ENCODE assay signal across 20 cellular contexts in the genomic region with DNA sequence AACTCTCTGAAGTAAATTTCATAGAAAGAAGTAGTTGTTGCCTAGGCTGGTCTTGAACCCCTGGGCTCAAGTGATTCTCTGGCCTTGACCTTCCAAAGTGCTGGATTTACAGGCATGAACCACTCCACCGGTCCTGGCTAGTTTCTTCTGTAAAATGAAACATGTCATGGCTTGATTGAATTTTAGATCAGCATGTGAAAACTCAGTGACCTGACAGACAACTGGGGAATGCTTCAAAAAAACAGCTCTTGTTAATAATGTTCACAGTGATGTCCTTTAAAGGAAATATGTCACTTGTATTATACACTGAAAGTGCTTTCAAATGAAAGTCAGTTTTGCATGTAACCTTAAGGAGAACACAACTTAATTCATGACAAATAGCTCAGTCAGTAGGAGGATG.
DNase-seq lines count a peak whose midpoint lies in the region; ATAC-seq, FAIRE-seq and TF ChIP-seq lines count a peak whose summit lies in the region.
"Had no signal": no experiment of that assay in that cellular context is flagged by ENCODE, and none has a peak within 500 bp of the region (broad histone marks: within the 10 kb centered on the region; RNA-seq: fewer than 3 reads in every experiment).

No MANE protein-coding gene starts in this region.

- H3K79me2 ChIP-seq in mesendoderm (ENCODE audit: control insufficient read depth, insufficient read depth, low read length) = no peaks in the 10 kb centered on the region
- H3K79me2 ChIP-seq in Karpas-422 (ENCODE audit: low read length) = no peaks in the 10 kb centered on the region

- TF ChIP-seq CTCF in bronchial epithelial cell (IDR thresholded peaks at IDR 0.05; ENCODE audit: insufficient read depth, low read length, severe bottlenecking) (no peak), lower lobe of right lung (IDR thresholded peaks at IDR 0.05) (no peak)

- no peak overlapping the region for H3K4me3 ChIP-seq in bronchial epithelial cell (ENCODE audit: low read depth, low read length)
- H3K4me3 ChIP-seq in mesendoderm (ENCODE audit: low read length) = no peak overlapping the region
- H3K4me3 ChIP-seq in lower lobe of right lung = no peak overlapping the region
- H3K4me3 ChIP-seq in Karpas-422 (ENCODE audit: low read length) = no peak overlapping the region
- H3K4me3 ChIP-seq: GM23248, HAP-1 had no signal

- H3K27ac ChIP-seq in mesendoderm (ENCODE audit: low read depth, low read length) (no peak overlapping the region), lower lobe of right lung (no peak overlapping the region), Karpas-422 (ENCODE audit: low read length) (no peak overlapping the region)
- H3K27ac ChIP-seq: GM23248 had no signal

- no peak overlapping the region for H2BK15ac ChIP-seq in mesendoderm (replicated peaks; ENCODE audit: low read depth)

- DNase-seq in bronchial epithelial cell (ENCODE audit: low read depth) (peak; percentile 71), mesendoderm (no peak), lower lobe of right lung (no peak), Karpas-422 (no peak)
- no peak for DNase-seq in activated CD4-positive, CD25-positive, alpha-beta regulatory T cell (lab: John Stamatoyannopoulos, UW)
- DNase-seq: ACHN; BE2C; C1 segment of cervical spinal cord; CD4-positive, CD25-positive, alpha-beta regulatory T cell; CD8-positive, alpha-beta memory T cell; COR-L47; DMS 273 treated with DMSO at 0.1 percent for 48 hours; GM23248 had no signal

- no peak overlapping the region for H2AK5ac ChIP-seq in mesendoderm (ENCODE audit: low read length)

- H3K23ac ChIP-seq in mesendoderm (ENCODE audit: low read length) = no peak overlapping the region

- no peak overlapping the region for H3K4ac ChIP-seq in mesendoderm (ENCODE audit: low read depth, low read length)

- H3K9ac ChIP-seq in mesendoderm (ENCODE audit: low read length) (no peak overlapping the region), Karpas-422 (ENCODE audit: low read length) (no peak overlapping the region)
- H3K9ac ChIP-seq: GM23248 had no signal

- H3K27me3 ChIP-seq in bronchial epithelial cell (ENCODE audit: control insufficient read depth, insufficient read depth, low read length) = no peaks in the 10 kb centered on the region
- H3K27me3 ChIP-seq in mesendoderm (ENCODE audit: insufficient read depth, low read length, poor library complexity) = no peaks in the 10 kb centered on the region
- H3K27me3 ChIP-seq in lower lobe of right lung (ENCODE audit: low read depth) = no peaks in the 10 kb centered on the region
- no peaks in the 10 kb centered on the region for H3K27me3 ChIP-seq in Karpas-422 (ENCODE audit: low read length)
- H3K27me3 ChIP-seq: BE2C had no signal

- intact Hi-C loops in lower lobe of right lung (cut with DNase I) = no loop called here

- no peaks in the 10 kb centered on the region for H3K9me2 ChIP-seq in Karpas-422 (replicated peaks; ENCODE audit: insufficient read depth, low read length)

- no peak overlapping the region for H3K56ac ChIP-seq in mesendoderm (ENCODE audit: low read length)

- no CpG with 5 or more reads among the region's 1 CpG for WGBS in mesendoderm (ENCODE audit: extremely low coverage, insufficient coverage, low lambda C conversion rate)

- no peaks in the 10 kb centered on the region for H3K79me1 ChIP-seq in mesendoderm (ENCODE audit: low read length)

- no peak overlapping the region for H3K4me2 ChIP-seq in mesendoderm (ENCODE audit: low read length)
- H3K4me2 ChIP-seq in Karpas-422 (ENCODE audit: low read depth, low read length, poor library complexity, severe bottlenecking) = no peak overlapping the region

- peaks cover 14% of the 10 kb centered on the region for H3K4me1 ChIP-seq in mesendoderm (ENCODE audit: control insufficient read depth, low read depth, low read length)
- H3K4me1 ChIP-seq in lower lobe of right lung = no peaks in the 10 kb centered on the region
- no peaks in the 10 kb centered on the region for H3K4me1 ChIP-seq in Karpas-422 (ENCODE audit: low read length)
- H3K4me1 ChIP-seq: BE2C, HAP-1 had no signal

- no peak overlapping the region for H4K5ac ChIP-seq in mesendoderm (ENCODE audit: low read length)

- no peaks in the 10 kb centered on the region for H3K9me3 ChIP-seq in lower lobe of right lung
- no peaks in the 10 kb centered on the region for H3K9me3 ChIP-seq in Karpas-422 (ENCODE audit: low read length)
- H3K9me3 ChIP-seq: BE2C, HAP-1 had no signal

- no peak overlapping the region for H2BK5ac ChIP-seq in mesendoderm (ENCODE audit: low read length)

- H2BK120ac ChIP-seq in mesendoderm (ENCODE audit: low read depth, low read length) = no peak overlapping the region

- H4K20me1 ChIP-seq in Karpas-422 (ENCODE audit: insufficient read depth, low read depth, low read length) = no peaks in the 10 kb centered on the region

- ATAC-seq in esophagus mucosa (peak; percentile 80), lower lobe of right lung (no peak), GM19395 (IDR thresholded peaks at IDR 0.05; ENCODE audit: unreplicated experiment) (no peak)

- H3K36me3 ChIP-seq in bronchial epithelial cell (ENCODE audit: control insufficient read depth, insufficient read depth, low read length) = no peaks in the 10 kb centered on the region
- no peaks in the 10 kb centered on the region for H3K36me3 ChIP-seq in mesendoderm (ENCODE audit: control insufficient read depth, insufficient read depth, low read length)
- H3K36me3 ChIP-seq in lower lobe of right lung = no peaks in the 10 kb centered on the region
- H3K36me3 ChIP-seq in Karpas-422 (ENCODE audit: insufficient read depth, low read length) = no peaks in the 10 kb centered on the region
- H3K36me3 ChIP-seq: BE2C, HAP-1 had no signal

- FAIRE-seq in bronchial epithelial cell (lab: Jason Lieb, UNC) = no peak
- FAIRE-seq: A204.1, G401.6, GM12891, GM19239 had no signal

- H3K18ac ChIP-seq in mesendoderm (ENCODE audit: low read length) = peak overlapping the region; percentile 47

- H2AFZ ChIP-seq in Karpas-422 (ENCODE audit: low read length) = no peak overlapping the region
- H2AFZ ChIP-seq: GM23248 had no signal

- no peak overlapping the region for H4K8ac ChIP-seq in mesendoderm (ENCODE audit: low read depth, low read length)
